ENCODE assay signal across 25 cellular contexts in genomic region chr5:502325-503079, GRCh38. TPM values are rescaled to one million over a fixed set of nuclear protein-coding genes. Genes with fewer than 3 reads are reported as not detected.
DNase-seq lines count a peak whose midpoint lies in the region; ATAC-seq, FAIRE-seq and TF ChIP-seq lines count a peak whose summit lies in the region.
"Had no signal": no experiment of that assay in that cellular context is flagged by ENCODE, and none has a peak within 500 bp of the region (broad histone marks: within the 10 kb centered on the region; RNA-seq: fewer than 3 reads in every experiment).

No MANE protein-coding gene starts in this region.

- H3K27me3 Mint-ChIP-seq in MCF 10A (ENCODE audit: insufficient read depth, unreplicated experiment): peaks cover 16% of the 10 kb centered on the region

- BruUV-seq in HepG2 (replicated peaks; lab: Mats Ljungman, UMichigan) (no TSS peak), MCF 10A (replicated peaks; lab: Mats Ljungman, UMichigan) (no TSS peak)

- H3K4me1 ChIP-seq in HepG2 (ENCODE audit: insufficient read depth, low read length): peaks cover 8% of the 10 kb centered on the region
- H3K4me1 ChIP-seq in right lobe of liver: no peaks in the 10 kb centered on the region
- H3K4me1 ChIP-seq in upper lobe of left lung: peaks cover 0 to 5% (median 0%) of the 10 kb centered on the region in 4 donors

- H3K27ac ChIP-seq in HepG2 (ENCODE audit: extremely low read length, insufficient read depth, low read length) (no peak overlapping the region), right lobe of liver (no peak overlapping the region), WERI-Rb-1 (no peak overlapping the region), upper lobe of left lung (no peak overlapping the region)

- no peak for TF ChIP-seq EP300 in HepG2 (IDR thresholded peaks at IDR 0.05; ENCODE audit: low read depth in 2 of 2, low read length in 2 of 2)
- TF ChIP-seq EP300 in HepG2 (CRISPR knock-in tag; IDR thresholded peaks at IDR 0.05; ENCODE audit: borderline replicate concordance): no peak
- no peak for TF ChIP-seq EP300 in upper lobe of left lung (IDR thresholded peaks at IDR 0.05)

- no peak overlapping the region for H3K4me2 ChIP-seq in HepG2 (ENCODE audit: low read depth, low read length)

- H3K36me3 Mint-ChIP-seq in MCF 10A (ENCODE audit: insufficient read depth, unreplicated experiment): no peaks in the 10 kb centered on the region
- H3K36me3 Mint-ChIP-seq: activated naive CD4-positive, alpha-beta T cell treated with anti-CD3 and anti-CD28 coated beads, Interleukin-2, amount 50 U/mL, for 72 hours; CD4-positive, CD25-positive, alpha-beta regulatory T cell; natural killer cell treated with Interleukin-12 subunit alpha and Interleukin-12 subunit beta and Interleukin-15 and Interleukin-18, amount 100 ng/mL, for 72 hours had no signal

- POLR2A ChIA-PET in HepG2 (lab: Yijun Ruan, JAX) (no interaction called here), MCF 10A (lab: Yijun Ruan, JAX) (no interaction called here)

- ATAC-seq in HepG2 (peak; percentile 36; the same call in 2 of the 3 replicates), right lobe of liver (no peak), upper lobe of left lung (ENCODE audit: low FRiP score in 2 of 2) (no peak)
- ATAC-seq: activated naive CD4-positive, alpha-beta T cell treated with anti-CD3 and anti-CD28 coated beads, Interleukin-2, amount 50 U/mL, for 72 hours; natural killer cell treated with Interleukin-12 subunit alpha and Interleukin-12 subunit beta and Interleukin-15 and Interleukin-18, amount 100 ng/mL, for 72 hours; Panc1; stimulated activated naive CD8-positive, alpha-beta T cell treated with anti-CD3 and anti-CD28 coated beads, Interleukin-15, amount 100 ng/mL, for 72 hours had no signal

- H4K20me1 ChIP-seq in HepG2 (ENCODE audit: insufficient read depth, low read length): 0 out of 2 replicates have a peak, but pooled peaks cover 3% of the 10 kb centered on the region

- CTCF ChIA-PET in HepG2 (lab: Yijun Ruan, JAX; ENCODE audit: low intra/inter-chr PET ratio, low total read pairs) (no interaction called here), MCF 10A (lab: Yijun Ruan, JAX) (no interaction called here)

- H3K4me3 ChIP-seq in HepG2 (replicated peaks in 1 of 3; ENCODE audit: insufficient read depth in 1 of 3, low read depth in 2 of 3, low read length in 3 of 3) (no peak overlapping the region), right lobe of liver (no peak overlapping the region), WERI-Rb-1 (ENCODE audit: low read depth, low read length) (no peak overlapping the region), upper lobe of left lung (no peak overlapping the region)

- FAIRE-seq in HepG2 (lab: Jason Lieb, UNC): no peak
- FAIRE-seq: keratinocyte had no signal

- H3K36me3 ChIP-seq in HepG2 (replicated peaks in 1 of 2; ENCODE audit: control insufficient read depth in 1 of 2, insufficient read depth in 2 of 2, low read length in 2 of 2) (no peaks in the 10 kb centered on the region), right lobe of liver (no peaks in the 10 kb centered on the region), WERI-Rb-1 (no peaks in the 10 kb centered on the region), upper lobe of left lung (no peaks in the 10 kb centered on the region)

- TF ChIP-seq POLR2A in HepG2 (IDR thresholded peaks at IDR 0.05; ENCODE audit: insufficient read depth in 1 of 2, low read depth in 2 of 2, low read length in 2 of 2): no peak
- no peak for TF ChIP-seq POLR2A in right lobe of liver (IDR thresholded peaks at IDR 0.05)
- TF ChIP-seq POLR2A in upper lobe of left lung (IDR thresholded peaks at IDR 0.05): no peak

- no peak for TF ChIP-seq CTCF in HepG2 (CRISPR knock-in tag; IDR thresholded peaks at IDR 0.05)
- no peak for TF ChIP-seq CTCF in right lobe of liver (IDR thresholded peaks at IDR 0.05)
- TF ChIP-seq CTCF in WERI-Rb-1 (IDR thresholded peaks at IDR 0.05; ENCODE audit: low read depth, low read length): peak; percentile 38
- TF ChIP-seq CTCF in upper lobe of left lung (IDR thresholded peaks at IDR 0.05): no peak
- TF ChIP-seq CTCF in MCF 10A (IDR thresholded peaks at IDR 0.05; ENCODE audit: unreplicated experiment): no peak

- DNase-seq in HepG2 (ENCODE audit: low spot score): no peak
- no peak for DNase-seq in right lobe of liver
- DNase-seq in WERI-Rb-1: peak; percentile 41
- peak; percentile 57 for DNase-seq in left kidney (ENCODE audit: low read depth, low spot score)
- no peak for DNase-seq in upper lobe of left lung
- DNase-seq in NCI-H128 (lab: John Stamatoyannopoulos, UW; ENCODE audit: unreplicated experiment): no peak
- DNase-seq in MCF 10A (ENCODE audit: unreplicated experiment): no peak
- no peak for DNase-seq in HuH-7.5 (ENCODE audit: low spot score)
- DNase-seq: ACHN; activated CD4-positive, CD25-positive, alpha-beta regulatory T cell treated with anti-CD3 and anti-CD28 coated beads, Interleukin-2, amount 50 U/mL, for 72 hours; CD4-positive, CD25-positive, alpha-beta regulatory T cell; cortex of kidney; DMS53; hippocampal formation; KG1; mesenchymal stem cell; MV-4-11; NCI-H2081 treated with DMSO at 0.1 percent for 48 hours; posterior cingulate gyrus; stimulated activated CD4-positive, alpha-beta T cell treated with anti-CD3 and anti-CD28 coated beads, Interleukin-2, amount 100 ng/mL, for 24 hours; stimulated activated naive CD8-positive, alpha-beta T cell treated with anti-CD3 and anti-CD28 coated beads, Interleukin-15, amount 100 ng/mL, for 72 hours had no signal

- intact Hi-C loops in HepG2 (cut with micrococcal nuclease; ENCODE audit: unreplicated experiment): no loop called here
- intact Hi-C loops in right lobe of liver (cut with DNase I): no loop called here
- intact Hi-C loops in MCF 10A (cut with micrococcal nuclease): no loop called here

- 72% methylated on average over 32 of the region's 36 CpGs for WGBS in HepG2 (ENCODE audit: low lambda C conversion rate)
- WGBS in right lobe of liver (ENCODE audit: insufficient coverage, low coverage, low lambda C conversion rate, missing lambda C conversion rate): 81% methylated on average over 24 of the region's 36 CpGs
- 74 to 77% methylated on average over 28 to 36 of the region's 36 CpGs for WGBS in upper lobe of left lung, 2 donors

- H3K9me3 ChIP-seq in HepG2 (ENCODE audit: low read length): no peaks in the 10 kb centered on the region
- no peaks in the 10 kb centered on the region for H3K9me3 ChIP-seq in right lobe of liver
- peaks cover 4% of the 10 kb centered on the region for H3K9me3 ChIP-seq in WERI-Rb-1 (ENCODE audit: severe bottlenecking)
- no peaks in the 10 kb centered on the region for H3K9me3 ChIP-seq in upper lobe of left lung

- H3K4me1 Mint-ChIP-seq in MCF 10A (ENCODE audit: insufficient read depth, unreplicated experiment): no peaks in the 10 kb centered on the region
- H3K4me1 Mint-ChIP-seq: CD4-positive, CD25-positive, alpha-beta regulatory T cell had no signal

- H3K9ac ChIP-seq in HepG2 (ENCODE audit: insufficient read depth, low read depth, low read length): no peak overlapping the region

- H3K4me3 Mint-ChIP-seq in MCF 10A (ENCODE audit: unreplicated experiment): no peak overlapping the region
- H3K4me3 Mint-ChIP-seq: CD4-positive, CD25-positive, alpha-beta regulatory T cell; natural killer cell treated with Interleukin-12 subunit alpha and Interleukin-12 subunit beta and Interleukin-15 and Interleukin-18, amount 100 ng/mL, for 72 hours had no signal

- TF ChIP-seq RAD21 in HepG2 (CRISPR knock-in tag; IDR thresholded peaks at IDR 0.05): no peak

- H3K79me2 ChIP-seq in HepG2 (ENCODE audit: insufficient read depth, low read length): no peaks in the 10 kb centered on the region

- H2AFZ ChIP-seq in HepG2 (ENCODE audit: low read length): no peak overlapping the region

- in situ Hi-C loops in HepG2 (cut with HindIII; ENCODE audit: extremely low pct_ligation_motif_present, low pct_unique_long_range_greater_than_20kb): no loop called here

- H3K27me3 ChIP-seq in HepG2 (ENCODE audit: control insufficient read depth in 1 of 2, insufficient read depth in 2 of 2, low read length in 2 of 2) (peaks cover 17 to 73% of the 10 kb centered on the region in 2 experiments), right lobe of liver (no peaks in the 10 kb centered on the region), WERI-Rb-1 (ENCODE audit: insufficient read depth, low read depth, severe bottlenecking) (peaks cover 7% of the 10 kb centered on the region), upper lobe of left lung (peaks cover 0 to 13% (median 1%) of the 10 kb centered on the region in 4 donors)

- H3K27ac Mint-ChIP-seq in MCF 10A (ENCODE audit: low read depth, unreplicated experiment): no peak overlapping the region
- H3K27ac Mint-ChIP-seq: CD4-positive, CD25-positive, alpha-beta regulatory T cell; natural killer cell treated with Interleukin-12 subunit alpha and Interleukin-12 subunit beta and Interleukin-15 and Interleukin-18, amount 100 ng/mL, for 72 hours; stimulated activated naive CD8-positive, alpha-beta T cell treated with anti-CD3 and anti-CD28 coated beads, Interleukin-15, amount 100 ng/mL, for 72 hours had no signal

- peaks cover 7% of the 10 kb centered on the region for H3K9me3 Mint-ChIP-seq in MCF 10A (ENCODE audit: unreplicated experiment)
- H3K9me3 Mint-ChIP-seq: activated naive CD4-positive, alpha-beta T cell treated with anti-CD3 and anti-CD28 coated beads, Interleukin-2, amount 50 U/mL, for 72 hours; CD4-positive, CD25-positive, alpha-beta regulatory T cell; natural killer cell treated with Interleukin-12 subunit alpha and Interleukin-12 subunit beta and Interleukin-15 and Interleukin-18, amount 100 ng/mL, for 72 hours; stimulated activated naive CD8-positive, alpha-beta T cell treated with anti-CD3 and anti-CD28 coated beads, Interleukin-15, amount 100 ng/mL, for 72 hours had no signal

RNA-seq across cellular contexts. Expression of gene SLC9A3, which starts 21.7 kb away (rescaled TPM):
- total RNA-seq in HepG2 (2016; rRNA removed; fragmentation: Illumina TruSeq; extraction: Trizol) (1.2 and 1.8 TPM in 2 replicates), right lobe of liver (1 to 10 TPM in 2 of 6 experiments, under 1 TPM in 4; 0.32 to 1.8 (median 0.46) TPM), upper lobe of left lung (1 to 10 TPM; 1.0 to 4.1 (median 1.9) TPM), MCF 10A (2022) (0.93 and 1.0 TPM in 2 replicates)
- 0.30 and 0.35 TPM in 2 replicates for total RNA-seq in HepG2 (2016; cell fraction: cytosol; rRNA removed; fragmentation: Illumina TruSeq; extraction: Trizol; ENCODE audit: low read depth)
- 1.3 and 1.6 TPM in 2 replicates for total RNA-seq in HepG2 (2016; cell fraction: insoluble cytoplasmic fraction; rRNA removed; fragmentation: Illumina TruSeq; extraction: Trizol)
- 1.5 and 1.9 TPM in 2 replicates for total RNA-seq in HepG2 (2016; cell fraction: membrane; rRNA removed; fragmentation: Illumina TruSeq; extraction: Trizol)
- 1.1 and 1.2 TPM in 2 replicates for total RNA-seq in HepG2 (2016; cell fraction: nucleus; rRNA removed; fragmentation: Illumina TruSeq; extraction: Trizol)
- polyA plus RNA-seq in HepG2 (2011; rRNA removed): 1.5 and 1.9 TPM in 2 replicates
- polyA plus RNA-seq in HepG2 (2011; cell fraction: cytosol; rRNA removed): 1.4 TPM in 2 replicates
- polyA plus RNA-seq in HepG2 (2011; cell fraction: nucleus; rRNA removed): 2.2 and 2.4 TPM in 2 replicates
- 1.1 and 1.4 TPM in 2 replicates for polyA plus RNA-seq in HepG2 (2012)
- polyA plus RNA-seq in HepG2 (2016; cell fraction: cytosol; fragmentation: Illumina TruSeq; extraction: Trizol; ENCODE audit: low read depth): 0.37 and 0.43 TPM in 2 replicates
- 1.7 and 1.8 TPM in 2 replicates for polyA plus RNA-seq in HepG2 (2016; cell fraction: insoluble cytoplasmic fraction; fragmentation: Illumina TruSeq; extraction: Trizol; ENCODE audit: low read depth)
- polyA plus RNA-seq in HepG2 (2016; cell fraction: membrane; fragmentation: Illumina TruSeq; extraction: Trizol; ENCODE audit: low read depth): 1.4 and 1.6 TPM in 2 replicates
- 1.9 and 2.4 TPM in 2 replicates for polyA plus RNA-seq in HepG2 (2016; cell fraction: nucleus; fragmentation: Illumina TruSeq; extraction: Trizol; ENCODE audit: insufficient read depth, low read depth)
- 0.76 and 1.0 TPM in 2 replicates for polyA minus RNA-seq in HepG2 (2011; rRNA and poly(A)+ RNA removed; ENCODE audit: low replicate concordance)
- 0.35 and 0.49 TPM in 2 replicates for polyA minus RNA-seq in HepG2 (2011; cell fraction: cytosol; rRNA and poly(A)+ RNA removed)
- polyA minus RNA-seq in HepG2 (2011; cell fraction: nucleus; rRNA and poly(A)+ RNA removed): 0.99 and 1.0 TPM in 2 replicates

RNA-seq across cellular contexts. Expression of gene EXOC3, which starts 59.5 kb away (rescaled TPM):
- total RNA-seq in HepG2 (2016; rRNA removed; fragmentation: Illumina TruSeq; extraction: Trizol): 16.0 and 20.5 TPM in 2 replicates
- total RNA-seq in HepG2 (2016; cell fraction: cytosol; rRNA removed; fragmentation: Illumina TruSeq; extraction: Trizol; ENCODE audit: low read depth): 7.2 and 7.9 TPM in 2 replicates
- total RNA-seq in HepG2 (2016; cell fraction: insoluble cytoplasmic fraction; rRNA removed; fragmentation: Illumina TruSeq; extraction: Trizol): 14.6 and 19.5 TPM in 2 replicates
- total RNA-seq in HepG2 (2016; cell fraction: membrane; rRNA removed; fragmentation: Illumina TruSeq; extraction: Trizol): 13.8 and 14.1 TPM in 2 replicates
- 11.2 and 13.3 TPM in 2 replicates for total RNA-seq in HepG2 (2016; cell fraction: nucleus; rRNA removed; fragmentation: Illumina TruSeq; extraction: Trizol)
- 9.2 and 11.8 TPM in 2 replicates for polyA plus RNA-seq in HepG2 (2011; rRNA removed)
- 6.8 and 8.3 TPM in 2 replicates for polyA plus RNA-seq in HepG2 (2011; cell fraction: cytosol; rRNA removed)
- 26.9 and 28.5 TPM in 2 replicates for polyA plus RNA-seq in HepG2 (2011; cell fraction: nucleus; rRNA removed)
- polyA plus RNA-seq in HepG2 (2012): 14.6 and 15.2 TPM in 2 replicates
- polyA plus RNA-seq in HepG2 (2016; cell fraction: cytosol; fragmentation: Illumina TruSeq; extraction: Trizol; ENCODE audit: low read depth): 5.5 and 5.9 TPM in 2 replicates
- polyA plus RNA-seq in HepG2 (2016; cell fraction: insoluble cytoplasmic fraction; fragmentation: Illumina TruSeq; extraction: Trizol; ENCODE audit: low read depth): 14.3 and 16.5 TPM in 2 replicates
- 7.8 and 8.8 TPM in 2 replicates for polyA plus RNA-seq in HepG2 (2016; cell fraction: membrane; fragmentation: Illumina TruSeq; extraction: Trizol; ENCODE audit: low read depth)
- 28.1 and 32.7 TPM in 2 replicates for polyA plus RNA-seq in HepG2 (2016; cell fraction: nucleus; fragmentation: Illumina TruSeq; extraction: Trizol; ENCODE audit: insufficient read depth, low read depth)
- polyA minus RNA-seq in HepG2 (2011; rRNA and poly(A)+ RNA removed; ENCODE audit: low replicate concordance): 15.9 and 55.4 TPM in 2 replicates
- 6.1 and 7.2 TPM in 2 replicates for polyA minus RNA-seq in HepG2 (2011; cell fraction: cytosol; rRNA and poly(A)+ RNA removed)
- polyA minus RNA-seq in HepG2 (2011; cell fraction: nucleus; rRNA and poly(A)+ RNA removed): 12.9 and 14.2 TPM in 2 replicates
- 10 to 100 TPM; 14.6 to 24.3 (median 20.0) TPM for total RNA-seq in right lobe of liver
- 100 to 1,000 TPM in 2 of 6 donors, 10 to 100 TPM in 4; 43.6 to 149 (median 64.5) TPM for total RNA-seq in upper lobe of left lung
- total RNA-seq in MCF 10A (2022): 44.1 and 49.6 TPM in 2 replicates

Comparison
In these comparisons a context has a peak if more than half of its experiments do, and no peak if none do; other contexts are left out.
1. DNase-seq: peak in WERI-Rb-1 (single experiment) and left kidney (single experiment); none in HepG2 (single experiment), right lobe of liver (0 of 3), upper lobe of left lung (0 of 2), NCI-H128 (single experiment), MCF 10A (single experiment) and HuH-7.5 (single experiment).